Comparison of ENCODE assay signal across 8 cellular contexts in genomic region chr1:227734546-227734857, GRCh38. TPM values are rescaled to one million over a fixed set of nuclear protein-coding genes. Genes with fewer than 3 reads are reported as not detected.
DNase-seq lines count a peak whose midpoint lies in the region; ATAC-seq and TF ChIP-seq lines count a peak whose summit lies in the region.

No MANE protein-coding gene starts in this region.

- DNase-seq in activated CD4-positive, alpha-beta T cell treated with anti-CD3 and anti-CD28 coated beads for 36 hours, result peak; percentile 32
- DNase-seq in activated CD4-positive, alpha-beta T cell treated with anti-CD3 and anti-CD28 coated beads for 4 hours, result no peak
- peak; percentile 32 for DNase-seq in NCI-H345 treated with DMSO at 0.1 percent for 48 hours (lab: John Stamatoyannopoulos, UW; ENCODE audit: unreplicated experiment)
- DNase-seq in effector memory CD8-positive, alpha-beta T cell, result no peak
- peak; percentile 22 for DNase-seq in neural progenitor cell (ENCODE audit: low spot score)
- no peak for DNase-seq in activated effector memory CD4-positive, alpha-beta T cell treated with Interleukin-2 at 50 U/mL for 16 hours
- no peak for DNase-seq in NCI-H748 treated with DMSO at 0.1 percent for 48 hours (lab: John Stamatoyannopoulos, UW)
- no peak for DNase-seq in nucleus accumbens (lab: John Stamatoyannopoulos, UW)

- no peaks in the 10 kb centered on the region for H3K27me3 Mint-ChIP-seq in activated CD4-positive, alpha-beta T cell treated with anti-CD3 and anti-CD28 coated beads for 36 hours
- no peaks in the 10 kb centered on the region for H3K27me3 Mint-ChIP-seq in effector memory CD8-positive, alpha-beta T cell
- peaks cover 5% of the 10 kb centered on the region for H3K27me3 Mint-ChIP-seq in neural progenitor cell (ENCODE audit: insufficient read depth, low read depth)

- TF ChIP-seq CTCF in neural progenitor cell (IDR thresholded peaks at IDR 0.05), result no peak

- H3K79me2 ChIP-seq in neural progenitor cell (ENCODE audit: low read depth), result peaks cover 59% of the 10 kb centered on the region

- no peaks in the 10 kb centered on the region for H3K9me3 Mint-ChIP-seq in activated CD4-positive, alpha-beta T cell treated with anti-CD3 and anti-CD28 coated beads for 36 hours (ENCODE audit: low read depth)
- no peaks in the 10 kb centered on the region for H3K9me3 Mint-ChIP-seq in effector memory CD8-positive, alpha-beta T cell
- no peaks in the 10 kb centered on the region for H3K9me3 Mint-ChIP-seq in neural progenitor cell

- peaks cover 40% of the 10 kb centered on the region for H4K20me1 ChIP-seq in neural progenitor cell (ENCODE audit: low read depth)

- H3K27ac Mint-ChIP-seq in activated CD4-positive, alpha-beta T cell treated with anti-CD3 and anti-CD28 coated beads for 36 hours, result peak overlapping the region; percentile 86
- peak overlapping the region; percentile 96 to 97 for H3K27ac Mint-ChIP-seq in effector memory CD8-positive, alpha-beta T cell
- peak overlapping the region; percentile 50 for H3K27ac Mint-ChIP-seq in neural progenitor cell

- CTCF ChIA-PET in activated CD4-positive, alpha-beta T cell treated with anti-CD3 and anti-CD28 coated beads for 36 hours (lab: Charles Lee), result interaction anchor here (0.7 to 1.7 kb wide), 2 partner anchors 219 to 1137 kb away, joined by 3 to 6 read pairs; no protein-coding TSS in a partner anchor

- peaks cover 15% of the 10 kb centered on the region for H3F3A ChIP-seq in neural progenitor cell (ENCODE audit: low read depth)

- H3K4me2 ChIP-seq in neural progenitor cell, result peak overlapping the region; percentile 99

- H3K27ac ChIP-seq in neural progenitor cell, result no peak overlapping the region

- no peaks in the 10 kb centered on the region for H3K27me3 ChIP-seq in neural progenitor cell

- POLR2A ChIA-PET in activated CD4-positive, alpha-beta T cell treated with anti-CD3 and anti-CD28 coated beads for 36 hours (lab: Charles Lee), result interaction anchor here (0.6 kb wide), 2 partner anchors 200 to 724 kb away, joined by 3 to 6 read pairs; no protein-coding TSS in a partner anchor

- peaks cover 26% of the 10 kb centered on the region for H3K4me1 Mint-ChIP-seq in activated CD4-positive, alpha-beta T cell treated with anti-CD3 and anti-CD28 coated beads for 36 hours
- H3K4me1 Mint-ChIP-seq in effector memory CD8-positive, alpha-beta T cell (ENCODE audit: low read depth in 2 of 2), result peaks cover 34 to 45% of the 10 kb centered on the region in 2 donors
- peaks cover 25% of the 10 kb centered on the region for H3K4me1 Mint-ChIP-seq in neural progenitor cell

- peak overlapping the region; percentile 85 for H3K9ac ChIP-seq in neural progenitor cell

- no peaks in the 10 kb centered on the region for H3K9me3 ChIP-seq in neural progenitor cell (ENCODE audit: low read depth)

- H3K36me3 ChIP-seq in neural progenitor cell, result no peaks in the 10 kb centered on the region

- peak overlapping the region; percentile 95 for H2AFZ ChIP-seq in neural progenitor cell (replicated peaks)

- H3K4me3 ChIP-seq in neural progenitor cell, result peak overlapping the region; percentile 98

- peak overlapping the region; percentile 89 for H3K4me3 Mint-ChIP-seq in activated CD4-positive, alpha-beta T cell treated with anti-CD3 and anti-CD28 coated beads for 36 hours
- H3K4me3 Mint-ChIP-seq in effector memory CD8-positive, alpha-beta T cell, result peak overlapping the region; percentile 93 to 96
- peak overlapping the region; percentile 95 for H3K4me3 Mint-ChIP-seq in neural progenitor cell

- peaks cover 7% of the 10 kb centered on the region for H3K4me1 ChIP-seq in neural progenitor cell

- no peak for ATAC-seq in activated CD4-positive, alpha-beta T cell treated with anti-CD3 and anti-CD28 coated beads for 36 hours
- ATAC-seq in effector memory CD8-positive, alpha-beta T cell (replicated peaks), result peak; percentile 1

- intact Hi-C loops in activated CD4-positive, alpha-beta T cell treated with anti-CD3 and anti-CD28 coated beads for 36 hours (cut with DNase I, micrococcal nuclease), result loop anchor here (2.0 to 10.0 kb wide), 6 partner anchors 50 to 850 kb away; partner anchors contain the start of genes C1orf35 (in 1 of the 2), TRIM11 (in 1 of the 2) and ZNF678 (in 1 of the 2)

- peaks cover 11% of the 10 kb centered on the region for H3K36me3 Mint-ChIP-seq in activated CD4-positive, alpha-beta T cell treated with anti-CD3 and anti-CD28 coated beads for 36 hours (ENCODE audit: low read depth)
- H3K36me3 Mint-ChIP-seq in effector memory CD8-positive, alpha-beta T cell (ENCODE audit: insufficient read depth), result peaks cover 31% of the 10 kb centered on the region
- peaks cover under 1% of the 10 kb centered on the region for H3K36me3 Mint-ChIP-seq in neural progenitor cell

RNA-seq across cellular contexts. Expression of gene JMJD4, which starts 0.6 kb away (rescaled TPM):
- total RNA-seq in activated CD4-positive, alpha-beta T cell treated with anti-CD3 and anti-CD28 coated beads for 36 hours, result 10 to 100 TPM; 14.4 to 18.1 TPM
- total RNA-seq in neural progenitor cell (ENCODE audit: low replicate concordance), result 7.5 and 13.6 TPM in 2 replicates

RNA-seq across cellular contexts. Expression of gene SNAP47, which starts 0.7 kb away (rescaled TPM):
- total RNA-seq in activated CD4-positive, alpha-beta T cell treated with anti-CD3 and anti-CD28 coated beads for 36 hours, result 10 to 100 TPM; 30.3 to 31.2 TPM
- total RNA-seq in neural progenitor cell (ENCODE audit: low replicate concordance), result 52.8 and 54.8 TPM in 2 replicates

Comparison
In these comparisons a context has a peak if more than half of its experiments do, and no peak if none do; other contexts are left out.
1. DNase-seq: peak in activated CD4-positive, alpha-beta T cell treated with anti-CD3 and anti-CD28 coated beads for 36 hours (single experiment), NCI-H345 treated with DMSO at 0.1 percent for 48 hours (single experiment) and neural progenitor cell (single experiment); none in activated CD4-positive, alpha-beta T cell treated with anti-CD3 and anti-CD28 coated beads for 4 hours (0 of 2), effector memory CD8-positive, alpha-beta T cell (0 of 3), activated effector memory CD4-positive, alpha-beta T cell treated with Interleukin-2 at 50 U/mL for 16 hours (single experiment), NCI-H748 treated with DMSO at 0.1 percent for 48 hours (single experiment) and nucleus accumbens (0 of 56).
2. Peak in every context shown above with its lines, with median percentiles within 50 percentile points of each other: H3K27ac Mint-ChIP-seq and H3K4me3 Mint-ChIP-seq.